In the genomic region with DNA sequence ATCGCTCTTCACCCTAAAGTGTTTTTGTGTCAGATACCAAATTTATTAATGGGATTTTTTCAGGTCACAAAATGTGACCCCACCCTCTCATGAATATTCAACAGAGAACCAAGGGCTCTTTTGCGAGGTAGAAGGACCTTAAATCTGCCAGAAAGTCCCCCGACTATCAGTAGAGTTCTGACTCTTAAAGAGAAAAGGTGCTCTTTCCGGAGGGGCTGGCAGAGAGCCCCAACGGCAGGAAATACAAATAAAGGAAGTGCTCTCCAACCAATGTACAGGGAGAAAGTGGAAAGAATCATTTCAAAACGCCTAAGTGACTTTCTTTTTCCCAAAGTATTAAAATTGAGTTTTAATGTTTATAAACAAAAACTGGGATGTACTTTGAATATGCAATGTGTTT, we compare ENCODE assay signal across 8 cellular contexts.
DNase-seq lines count a peak whose midpoint lies in the region; ATAC-seq, FAIRE-seq and TF ChIP-seq lines count a peak whose summit lies in the region.

No MANE protein-coding gene starts in this region.

- FAIRE-seq in keratinocyte (lab: Jason Lieb, UNC), result no peak

- no peaks in the 10 kb centered on the region for H3K27me3 ChIP-seq in keratinocyte (ENCODE audit: control insufficient read depth, extremely low read depth, insufficient read depth, low read length)

- peak overlapping the region; percentile 94 for H3K27ac ChIP-seq in keratinocyte (ENCODE audit: control insufficient read depth, insufficient read depth, low read length)

- H2AFZ ChIP-seq in keratinocyte (ENCODE audit: control insufficient read depth, low read length), result peak overlapping the region; percentile 53

- H4K20me1 ChIP-seq in keratinocyte (ENCODE audit: control insufficient read depth, extremely low read depth, insufficient read depth, low read length), result no peaks in the 10 kb centered on the region

- no peak for ATAC-seq in Right ventricle myocardium inferior
- no peak for ATAC-seq in left cardiac atrium
- peak; percentile 18 for ATAC-seq in activated B cell treated with CpG ODN at 0.5 μM for 24 hours (ENCODE audit: low read depth)
- no peak for ATAC-seq in GM19351 (IDR thresholded peaks at IDR 0.05; ENCODE audit: unreplicated experiment)

- H3K27me3 Mint-ChIP-seq in activated B cell treated with CpG ODN at 0.5 μM for 24 hours (no peaks in the 10 kb centered on the region), type B pancreatic cell (no peaks in the 10 kb centered on the region)

- H3K4me3 ChIP-seq in keratinocyte (ENCODE audit: control insufficient read depth in 2 of 3, extremely low read depth in 1 of 3, insufficient read depth in 2 of 3, low read depth in 1 of 3, low read length in 3 of 3), result peak overlapping the region in 2 of 3 experiments; percentile 72 to 80

- no peaks in the 10 kb centered on the region for H3K9me1 ChIP-seq in keratinocyte (ENCODE audit: control insufficient read depth, extremely low read depth, insufficient read depth, low read length)

- H3K4me3 Mint-ChIP-seq in activated B cell treated with CpG ODN at 0.5 μM for 24 hours (peak overlapping the region; percentile 92), type B pancreatic cell (peak overlapping the region; percentile 92)

- peak overlapping the region; percentile 93 for H3K9ac ChIP-seq in keratinocyte (ENCODE audit: control insufficient read depth, extremely low read depth, insufficient read depth, low read length)

- intact Hi-C loops in Right ventricle myocardium inferior (cut with DNase I) (loop anchor here (5.0 kb wide), 2 partner anchors 36 to 61 kb away; no protein-coding TSS in a partner anchor), left cardiac atrium (cut with DNase I) (loop anchor here in 1 of 2 donors (5.0 to 10.0 kb wide), 4 partner anchors 59 to 518 kb away; a partner anchor contains a TSS), activated B cell treated with CpG ODN at 0.5 μM for 24 hours (cut with micrococcal nuclease) (loop anchor here (1.0 to 5.0 kb wide), 6 partner anchors 17 to 1101 kb away; no protein-coding TSS in a partner anchor)

- H3K27ac Mint-ChIP-seq in activated B cell treated with CpG ODN at 0.5 μM for 24 hours (peak overlapping the region; percentile 97), type B pancreatic cell (peak overlapping the region; percentile 94)

- CTCF ChIA-PET in activated B cell treated with CpG ODN at 0.5 μM for 24 hours (lab: Charles Lee), result no interaction called here

- DNase-seq in Right ventricle myocardium inferior (ENCODE audit: missing footprints) (peak; percentile 61), left cardiac atrium (no peak), activated B cell treated with CpG ODN at 0.5 μM for 24 hours (no peak), keratinocyte (ENCODE audit: low read depth, low spot score) (no peak), type B pancreatic cell (ENCODE audit: extremely low spot score, unreplicated experiment) (no peak), DMS153 treated with DMSO at 0.1 percent for 48 hours (lab: John Stamatoyannopoulos, UW; ENCODE audit: unreplicated experiment) (no peak), germinal center (ENCODE audit: low spot score) (no peak)

- no peaks in the 10 kb centered on the region for H3K36me3 ChIP-seq in keratinocyte (ENCODE audit: control insufficient read depth in 2 of 2, extremely low read depth in 1 of 2, insufficient read depth in 2 of 2, low read length in 2 of 2)

- H3K9me3 ChIP-seq in keratinocyte (ENCODE audit: control insufficient read depth, low read depth, low read length), result no peaks in the 10 kb centered on the region

- no peaks in the 10 kb centered on the region for H3K9me3 Mint-ChIP-seq in activated B cell treated with CpG ODN at 0.5 μM for 24 hours
- no peaks in the 10 kb centered on the region for H3K9me3 Mint-ChIP-seq in type B pancreatic cell

- peaks cover 32% of the 10 kb centered on the region for H3K36me3 Mint-ChIP-seq in activated B cell treated with CpG ODN at 0.5 μM for 24 hours (ENCODE audit: low read depth)
- H3K36me3 Mint-ChIP-seq in type B pancreatic cell, result peaks cover 3% of the 10 kb centered on the region

- TF ChIP-seq CTCF in activated B cell treated with CpG ODN at 0.5 μM for 24 hours (IDR thresholded peaks at IDR 0.05) (no peak), keratinocyte (optimal IDR thresholded peaks at IDR 0.05 in 1 of 3, IDR thresholded peaks at IDR 0.05 in 1 of 3, conservative IDR thresholded peaks at IDR 0.05 in 1 of 3; ENCODE audit: extremely low read depth in 1 of 3, insufficient read depth in 2 of 3, low read length in 3 of 3) (no peak), type B pancreatic cell (conservative IDR thresholded peaks at IDR 0.05) (no peak)

- peaks cover 67% of the 10 kb centered on the region for H3K4me1 Mint-ChIP-seq in activated B cell treated with CpG ODN at 0.5 μM for 24 hours
- H3K4me1 Mint-ChIP-seq in type B pancreatic cell (ENCODE audit: unreplicated experiment), result peaks cover 59% of the 10 kb centered on the region

- peak overlapping the region; percentile 87 for H3K4me2 ChIP-seq in keratinocyte (ENCODE audit: control insufficient read depth, extremely low read depth, insufficient read depth, low read depth, low read length)

- dilution Hi-C loops in keratinocyte (cut with MboI; ENCODE audit: extremely low pct_ligation_motif_present, low sequenced_read_pairs), result no loop called here

- H3K4me1 ChIP-seq in keratinocyte (ENCODE audit: control insufficient read depth, extremely low read depth, insufficient read depth, low read length), result peaks cover 51% of the 10 kb centered on the region

- peaks cover 32% of the 10 kb centered on the region for H3K79me2 ChIP-seq in keratinocyte (ENCODE audit: control insufficient read depth, insufficient read depth, low read length)

- POLR2A ChIA-PET in activated B cell treated with CpG ODN at 0.5 μM for 24 hours (lab: Charles Lee), result interaction anchor here (0.7 to 26.0 kb wide), 8 partner anchors 21 to 517 kb away, joined by 3 to 785 read pairs (median 4); a partner anchor contains a TSS
